In the genomic region with DNA sequence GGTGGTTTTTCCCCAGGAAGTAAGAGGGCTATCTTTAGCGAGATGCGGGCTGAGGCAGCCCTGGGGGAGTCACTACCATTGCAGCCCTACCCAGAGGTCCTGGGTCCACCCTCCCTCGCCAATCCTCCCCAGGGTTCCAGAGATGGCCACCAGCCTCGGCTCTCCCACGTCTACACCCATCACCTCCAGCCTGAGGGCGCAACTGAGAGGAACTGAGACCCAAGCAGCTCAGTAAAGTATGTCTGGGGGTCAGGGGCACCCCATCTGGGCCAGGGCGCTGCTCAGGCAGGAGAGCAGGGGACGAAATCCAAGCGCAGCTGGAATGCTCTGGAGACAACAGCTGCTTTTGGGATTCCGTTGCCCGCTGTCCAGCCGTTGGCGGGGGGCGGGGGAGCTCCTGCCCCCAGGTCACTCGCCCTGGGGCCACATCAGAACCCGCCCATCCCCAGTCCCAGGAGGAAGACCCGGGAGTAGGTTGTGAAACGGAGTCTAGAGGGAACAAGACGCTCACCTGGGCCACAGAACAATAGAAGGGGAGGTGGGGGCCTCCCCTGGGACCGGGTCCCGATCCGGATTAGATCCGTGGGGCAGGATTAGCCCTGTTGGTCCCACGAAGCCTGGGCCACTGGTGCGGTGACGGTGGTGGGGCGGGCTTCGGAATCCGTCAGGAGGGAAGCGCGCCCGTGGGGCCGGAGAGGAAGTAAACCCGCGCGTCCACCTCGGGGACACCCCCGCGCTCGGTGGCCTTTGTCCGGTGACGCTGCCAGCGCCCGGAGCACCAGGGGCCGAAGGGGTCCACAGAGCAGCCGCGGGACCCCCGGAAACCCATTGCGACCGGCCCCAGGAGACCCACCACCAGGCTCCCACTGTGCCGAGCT, we compare ENCODE assay signal across 8 cellular contexts. TPM values are rescaled to one million over a fixed set of nuclear protein-coding genes. Genes with fewer than 3 reads are reported as not detected.
DNase-seq lines count a peak whose midpoint lies in the region; ATAC-seq and TF ChIP-seq lines count a peak whose summit lies in the region.

No MANE protein-coding gene starts in this region.

- H3K9ac ChIP-seq in iPS-20b (ENCODE audit: low read depth, low read length) (peak overlapping the region; percentile 94), smooth muscle cell (ENCODE audit: low read depth) (peak overlapping the region; percentile 86)

- 3% methylated on average over 44 of the region's 51 CpGs for WGBS in smooth muscle cell (ENCODE audit: low lambda C conversion rate)

- peaks cover 6% of the 10 kb centered on the region for H4K20me1 ChIP-seq in smooth muscle cell (ENCODE audit: low read depth)

- H3K9me3 ChIP-seq in iPS-20b (ENCODE audit: insufficient read depth, low read depth, low read length): no peaks in the 10 kb centered on the region
- no peaks in the 10 kb centered on the region for H3K9me3 ChIP-seq in smooth muscle cell (replicated peaks; ENCODE audit: low read depth)

- H3K79me2 ChIP-seq in smooth muscle cell (ENCODE audit: low read depth): peaks cover 39% of the 10 kb centered on the region

- H3K4me3 ChIP-seq in iPS-20b (ENCODE audit: low read length): peak overlapping the region; percentile 98
- H3K4me3 ChIP-seq in smooth muscle cell: peak overlapping the region; percentile 75

- peak; percentile 1 for ATAC-seq in GM21390 (IDR thresholded peaks at IDR 0.05; ENCODE audit: unreplicated experiment)
- no peak for ATAC-seq in HG03108 (IDR thresholded peaks at IDR 0.05; ENCODE audit: unreplicated experiment)
- ATAC-seq in HG02840 (IDR thresholded peaks at IDR 0.05; ENCODE audit: low FRiP score, unreplicated experiment): no peak

- peaks cover 29% of the 10 kb centered on the region for H3F3A ChIP-seq in smooth muscle cell (ENCODE audit: low read depth)

- no peaks in the 10 kb centered on the region for H3K27me3 ChIP-seq in iPS-20b (ENCODE audit: insufficient read depth, low read length)
- no peaks in the 10 kb centered on the region for H3K27me3 ChIP-seq in smooth muscle cell (ENCODE audit: low read depth)

- no peak overlapping the region for H2AFZ ChIP-seq in smooth muscle cell (ENCODE audit: low read depth)

- peak overlapping the region; percentile 92 for H3K27ac ChIP-seq in iPS-20b (ENCODE audit: low read length)
- peak overlapping the region; percentile 99 for H3K27ac ChIP-seq in smooth muscle cell (ENCODE audit: low read depth)

- H3K4me2 ChIP-seq in smooth muscle cell: peak overlapping the region; percentile 97

- peaks cover 41% of the 10 kb centered on the region for H3K36me3 ChIP-seq in iPS-20b (ENCODE audit: insufficient read depth, low read depth, low read length)
- no peaks in the 10 kb centered on the region for H3K36me3 ChIP-seq in smooth muscle cell (ENCODE audit: low read depth)

- DNase-seq in ELR (ENCODE audit: low read depth) (peak; percentile 40), NCI-H226 (peak; percentile 18), astrocyte of the hippocampus (ENCODE audit: low read depth, low spot score) (peak; percentile 41), smooth muscle cell (lab: John Stamatoyannopoulos, UW; ENCODE audit: unreplicated experiment) (no peak)

- no peak for TF ChIP-seq CTCF in smooth muscle cell (IDR thresholded peaks at IDR 0.05; ENCODE audit: borderline replicate concordance, insufficient read depth, poor library complexity, severe bottlenecking)

- H3K4me1 ChIP-seq in iPS-20b (ENCODE audit: insufficient read depth, low read length) (no peaks in the 10 kb centered on the region; the same call in 1 of the 2 replicates), smooth muscle cell (ENCODE audit: low read depth) (peaks cover 22% of the 10 kb centered on the region)

RNA-seq across cellular contexts. Expression of a gene that starts 1.3 kb away (rescaled TPM):
- total RNA-seq in smooth muscle cell: 113 and 124 TPM in 2 replicates
- polyA plus RNA-seq in smooth muscle cell: 169 and 175 TPM in 2 replicates

RNA-seq across cellular contexts. Expression of a gene that starts 2.2 kb away (rescaled TPM):
- 32.1 and 35.6 TPM in 2 replicates for total RNA-seq in smooth muscle cell
- 39.0 and 51.1 TPM in 2 replicates for polyA plus RNA-seq in smooth muscle cell

RNA-seq across cellular contexts. Expression of a gene that starts 8.6 kb away (rescaled TPM):
- total RNA-seq in smooth muscle cell: 121 and 128 TPM in 2 replicates
- polyA plus RNA-seq in smooth muscle cell: 105 and 127 TPM in 2 replicates

RNA-seq across cellular contexts. Expression of a gene that starts 13.4 kb away (rescaled TPM):
- 61.8 and 72.8 TPM in 2 replicates for total RNA-seq in smooth muscle cell
- 86.8 and 115 TPM in 2 replicates for polyA plus RNA-seq in smooth muscle cell

RNA-seq across cellular contexts. Expression of a gene that starts 30.5 kb away (rescaled TPM):
- 20.3 and 22.7 TPM in 2 replicates for total RNA-seq in smooth muscle cell
- polyA plus RNA-seq in smooth muscle cell: 29.9 and 30.4 TPM in 2 replicates
